In genomic region chr5:160089549-160089948, GRCh38 we compare ENCODE assay signal across 2 cellular contexts.
TF ChIP-seq lines count a peak whose summit lies in the region.

No MANE protein-coding gene starts in this region.

TF ChIP-seq in GM23338, 12 proteins besides CTCF, POLR2A, EP300 and RAD21 (continued from another document):
- TF ChIP-seq, protein P1, sequence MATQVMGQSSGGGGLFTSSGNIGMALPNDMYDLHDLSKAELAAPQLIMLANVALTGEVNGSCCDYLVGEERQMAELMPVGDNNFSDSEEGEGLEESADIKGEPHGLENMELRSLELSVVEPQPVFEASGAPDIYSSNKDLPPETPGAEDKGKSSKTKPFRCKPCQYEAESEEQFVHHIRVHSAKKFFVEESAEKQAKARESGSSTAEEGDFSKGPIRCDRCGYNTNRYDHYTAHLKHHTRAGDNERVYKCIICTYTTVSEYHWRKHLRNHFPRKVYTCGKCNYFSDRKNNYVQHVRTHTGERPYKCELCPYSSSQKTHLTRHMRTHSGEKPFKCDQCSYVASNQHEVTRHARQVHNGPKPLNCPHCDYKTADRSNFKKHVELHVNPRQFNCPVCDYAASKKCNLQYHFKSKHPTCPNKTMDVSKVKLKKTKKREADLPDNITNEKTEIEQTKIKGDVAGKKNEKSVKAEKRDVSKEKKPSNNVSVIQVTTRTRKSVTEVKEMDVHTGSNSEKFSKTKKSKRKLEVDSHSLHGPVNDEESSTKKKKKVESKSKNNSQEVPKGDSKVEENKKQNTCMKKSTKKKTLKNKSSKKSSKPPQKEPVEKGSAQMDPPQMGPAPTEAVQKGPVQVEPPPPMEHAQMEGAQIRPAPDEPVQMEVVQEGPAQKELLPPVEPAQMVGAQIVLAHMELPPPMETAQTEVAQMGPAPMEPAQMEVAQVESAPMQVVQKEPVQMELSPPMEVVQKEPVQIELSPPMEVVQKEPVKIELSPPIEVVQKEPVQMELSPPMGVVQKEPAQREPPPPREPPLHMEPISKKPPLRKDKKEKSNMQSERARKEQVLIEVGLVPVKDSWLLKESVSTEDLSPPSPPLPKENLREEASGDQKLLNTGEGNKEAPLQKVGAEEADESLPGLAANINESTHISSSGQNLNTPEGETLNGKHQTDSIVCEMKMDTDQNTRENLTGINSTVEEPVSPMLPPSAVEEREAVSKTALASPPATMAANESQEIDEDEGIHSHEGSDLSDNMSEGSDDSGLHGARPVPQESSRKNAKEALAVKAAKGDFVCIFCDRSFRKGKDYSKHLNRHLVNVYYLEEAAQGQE (IDR thresholded peaks at IDR 0.05; ENCODE audit: unreplicated experiment): no peak
- no peak for TF ChIP-seq JUNB (IDR thresholded peaks at IDR 0.05; ENCODE audit: unreplicated experiment)
- no peak for TF ChIP-seq ETS1 (IDR thresholded peaks at IDR 0.05)
- no peak for TF ChIP-seq STAT1 (IDR thresholded peaks at IDR 0.05; ENCODE audit: unreplicated experiment)
- no peak for TF ChIP-seq NANOG (IDR thresholded peaks at IDR 0.05; ENCODE audit: borderline replicate concordance)
- no peak for TF ChIP-seq EZH2phosphoT487 (IDR thresholded peaks at IDR 0.05; ENCODE audit: unreplicated experiment)
- TF ChIP-seq POLR2AphosphoS5 (IDR thresholded peaks at IDR 0.05; ENCODE audit: low read depth): no peak
- no peak for TF ChIP-seq ZNF462 (CRISPR knock-in tag; IDR thresholded peaks at IDR 0.05)
- no peak for TF ChIP-seq ZNF114 (CRISPR knock-in tag; IDR thresholded peaks at IDR 0.05)

TF ChIP-seq in endothelial cell of umbilical vein, 7 proteins besides CTCF, POLR2A, EP300 and RAD21 (continued from another document):
- TF ChIP-seq JUN (IDR thresholded peaks at IDR 0.05; ENCODE audit: borderline replicate concordance, insufficient read depth, insufficient read length, low read depth): no peak
- TF ChIP-seq EZH2 (IDR thresholded peaks at IDR 0.05; ENCODE audit: borderline replicate concordance, low read depth, low read length, severe bottlenecking): no peak
- peak; percentile 26 for TF ChIP-seq FOS (IDR thresholded peaks at IDR 0.05; ENCODE audit: borderline replicate concordance, insufficient read depth, low read length)
